ENCODE assay signal across 1 cellular context in the genomic region with DNA sequence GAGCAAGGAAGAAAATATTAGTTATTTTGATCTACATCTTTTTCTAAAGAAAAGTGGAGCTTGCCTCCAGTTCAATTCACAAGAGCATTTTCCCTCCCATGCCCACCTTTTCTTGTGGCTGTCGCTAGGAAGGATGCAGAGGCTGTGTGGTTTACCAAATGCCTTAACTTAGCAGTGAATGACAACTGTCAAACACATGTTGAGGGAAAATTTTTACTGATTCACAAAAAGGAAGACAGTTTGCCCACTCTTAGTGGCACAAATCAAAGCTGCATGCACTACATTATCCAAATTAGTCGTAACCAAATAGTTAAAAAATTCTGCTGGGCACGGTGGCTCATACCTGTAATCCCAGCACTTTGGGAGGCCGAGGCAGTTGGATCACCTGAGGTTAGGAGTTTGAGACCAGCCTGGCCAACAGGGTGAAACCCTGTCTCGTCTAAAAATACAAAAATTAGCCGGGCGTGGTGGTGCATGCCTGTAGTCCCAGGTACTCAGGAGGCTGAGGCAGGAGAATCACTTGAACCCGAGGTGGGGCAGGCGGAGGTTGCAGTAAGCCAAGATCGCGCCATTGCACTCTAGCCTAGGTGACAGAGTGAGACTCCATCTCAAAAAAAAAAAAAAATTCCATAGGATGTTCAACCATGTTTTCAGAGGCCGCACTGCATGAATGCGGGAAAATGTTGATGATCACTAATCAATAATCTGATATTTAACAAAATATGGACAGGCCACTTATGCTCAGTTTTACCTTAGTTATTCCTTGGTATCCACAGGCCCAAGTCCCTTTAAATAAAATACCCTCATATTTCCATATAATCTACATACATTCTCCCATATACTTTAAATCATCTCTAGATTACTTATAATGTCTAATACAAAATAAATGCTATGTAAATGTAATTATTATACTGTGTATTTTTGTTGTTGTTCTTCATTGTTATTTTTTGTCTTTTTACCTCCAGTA.
TF ChIP-seq lines count a peak whose summit lies in the region.

No MANE protein-coding gene starts in this region.

TF ChIP-seq in endothelial cell of umbilical vein, 7 proteins besides CTCF, POLR2A, EP300 and RAD21 (continued from another document):
- TF ChIP-seq JUN (IDR thresholded peaks at IDR 0.05; ENCODE audit: borderline replicate concordance, insufficient read depth, insufficient read length, low read depth), result no peak
- no peak for TF ChIP-seq GATA2 (IDR thresholded peaks at IDR 0.05; ENCODE audit: insufficient read depth, insufficient read length, low read depth, low read length)
- TF ChIP-seq POLR2AphosphoS5 (IDR thresholded peaks at IDR 0.05; ENCODE audit: insufficient read depth, low read depth, low read length), result no peak
- TF ChIP-seq EZH2 (IDR thresholded peaks at IDR 0.05; ENCODE audit: borderline replicate concordance, low read depth, low read length, severe bottlenecking), result no peak
- TF ChIP-seq FOS (IDR thresholded peaks at IDR 0.05; ENCODE audit: borderline replicate concordance, insufficient read depth, low read length), result no peak
